Comparison of ENCODE assay signal across 18 cellular contexts in the genomic region with DNA sequence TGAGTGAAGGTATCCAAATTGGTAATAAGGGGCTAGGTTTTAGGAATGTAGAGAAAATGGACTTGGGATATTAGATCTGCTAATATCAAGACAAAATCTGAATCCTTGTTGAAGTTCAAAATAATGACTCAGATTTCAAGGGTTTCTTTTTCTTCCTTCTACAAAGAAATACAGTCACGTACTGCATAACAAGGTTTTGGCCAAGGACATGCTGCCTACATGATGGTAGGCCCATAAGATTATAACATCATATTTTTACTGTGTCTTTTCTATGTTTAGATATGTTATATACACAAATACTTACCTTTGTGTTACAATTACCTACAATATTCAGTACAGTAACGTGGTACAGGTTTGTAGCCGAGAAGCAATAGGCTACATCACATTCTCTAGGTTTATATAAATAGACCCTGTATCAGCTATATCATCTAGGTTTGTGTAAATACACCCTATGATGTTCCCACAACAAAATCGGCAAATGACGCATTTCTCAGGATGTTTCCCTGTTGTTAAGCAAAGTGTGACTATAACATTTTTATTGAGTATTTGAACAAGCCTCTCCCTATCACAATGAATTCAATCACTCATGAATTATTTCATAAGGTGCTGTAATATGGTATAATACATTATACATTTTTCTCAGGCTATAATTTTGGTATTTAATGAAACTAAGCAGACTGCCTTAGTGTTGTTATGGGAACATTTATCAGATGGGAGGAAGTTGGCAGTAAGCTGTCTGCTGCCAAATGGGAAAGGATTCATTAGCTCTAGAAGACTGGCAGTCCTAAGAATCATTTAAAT.
DNase-seq lines count a peak whose midpoint lies in the region; ATAC-seq, FAIRE-seq and TF ChIP-seq lines count a peak whose summit lies in the region.
"Had no signal": no experiment of that assay in that cellular context is flagged by ENCODE, and none has a peak within 500 bp of the region (broad histone marks: within the 10 kb centered on the region; RNA-seq: fewer than 3 reads in every experiment).

No MANE protein-coding gene starts in this region.

- RAD21 ChIA-PET in HCT116 (lab: Charles Lee; ENCODE audit: low non-redundant PET in 1 of 2, low total read pairs in 2 of 2, uncharacterized antibody in 2 of 2, unreplicated experiment in 2 of 2): no interaction called here

- CTCF ChIA-PET in HCT116 (lab: Charles Lee): interaction anchor here (0.9 kb wide), 1 partner anchor 570 kb away, joined by 3 read pairs; no protein-coding TSS in a partner anchor

- FAIRE-seq in D721Med (lab: Jason Lieb, UNC): no peak
- FAIRE-seq: K562 had no signal

- POLR2A ChIA-PET in HCT116 (lab: Charles Lee): interaction anchor here (0.9 to 2.1 kb wide), 3 partner anchors 12 to 37 kb away, joined by 3 to 12 read pairs (median 4); no protein-coding TSS in a partner anchor

- H3K4me2 ChIP-seq in HCT116 (ENCODE audit: low read length): peak overlapping the region; percentile 57

- WGBS in stomach, 5 donors: 87 to 94% (median 91%) methylated on average over 5 of the region's 5 CpGs

- intact Hi-C loops in HCT116 (cut with micrococcal nuclease) (loop anchor here (10.0 kb wide), 1 partner anchor 316 kb away; no protein-coding TSS in a partner anchor), stomach (cut with DNase I; ENCODE audit: low total_unique reads) (loop anchor here (10.0 kb wide), 1 partner anchor 564 kb away; no protein-coding TSS in a partner anchor)

- H3K36me3 ChIP-seq in HCT116 (ENCODE audit: control insufficient read depth in 1 of 2, insufficient read depth in 2 of 2, low read length in 2 of 2) (no peaks in the 10 kb centered on the region), RWPE2 (ENCODE audit: low read depth) (no peaks in the 10 kb centered on the region), stomach (no peaks in the 10 kb centered on the region)
- H3K36me3 ChIP-seq: Peyer's patch had no signal

- H3K4me3 ChIP-seq in HCT116 (replicated peaks in 1 of 2; ENCODE audit: low read depth in 1 of 2, low read length in 2 of 2) (peak overlapping the region in 1 of 2 experiments; percentile 3; a peak in 1 of 4 replicates), RWPE2 (ENCODE audit: severe bottlenecking) (no peak overlapping the region), stomach (no peak overlapping the region)
- H3K4me3 ChIP-seq: K562, Peyer's patch had no signal

- TF ChIP-seq EP300 in stomach (IDR thresholded peaks at IDR 0.05): no peak

- H4K20me1 ChIP-seq in HCT116 (ENCODE audit: insufficient read depth): no peaks in the 10 kb centered on the region

- peaks cover 66% of the 10 kb centered on the region for H3K79me2 ChIP-seq in HCT116 (ENCODE audit: insufficient read depth, low read length)

- peak overlapping the region; percentile 62 for H3K9ac ChIP-seq in HCT116 (ENCODE audit: low read length)

- TF ChIP-seq RAD21 in HCT116 (IDR thresholded peaks at IDR 0.05; ENCODE audit: low read depth): no peak

- no peaks in the 10 kb centered on the region for H3K9me2 ChIP-seq in HCT116 (ENCODE audit: insufficient read depth)

- TF ChIP-seq POLR2A in HCT116 (IDR thresholded peaks at IDR 0.05; ENCODE audit: borderline replicate concordance, extremely low read depth, insufficient read depth, insufficient read length): no peak
- no peak for TF ChIP-seq POLR2A in stomach (IDR thresholded peaks at IDR 0.05)

- H3K27ac ChIP-seq in 22Rv1: peak overlapping the region; percentile 97
- H3K27ac ChIP-seq in HCT116 (ENCODE audit: low read depth, low read length): peak overlapping the region; percentile 98
- H3K27ac ChIP-seq in RWPE2 (ENCODE audit: poor library complexity, severe bottlenecking): peak overlapping the region; percentile 45
- peak overlapping the region; percentile 36 for H3K27ac ChIP-seq in epithelial cell of prostate
- no peak overlapping the region for H3K27ac ChIP-seq in stomach
- H3K27ac ChIP-seq: Peyer's patch had no signal

- TF ChIP-seq CTCF in 22Rv1 (IDR thresholded peaks at IDR 0.05) (no peak), HCT116 (IDR thresholded peaks at IDR 0.05 in 2 of 3, conservative IDR thresholded peaks at IDR 0.05 in 1 of 3; ENCODE audit: borderline replicate concordance in 1 of 3, insufficient read depth in 1 of 3, low read depth in 2 of 3, low read length in 2 of 3) (no peak), RWPE2 (IDR thresholded peaks at IDR 0.05; ENCODE audit: poor library complexity, severe bottlenecking) (no peak), stomach (IDR thresholded peaks at IDR 0.05) (no peak), D721Med (IDR thresholded peaks at IDR 0.05; ENCODE audit: insufficient read depth, missing control alignments) (no peak)

- H3K9me3 ChIP-seq in HCT116 (ENCODE audit: control insufficient read depth in 1 of 2, insufficient read depth in 1 of 2, low read depth in 1 of 2, low read length in 2 of 2) (no peaks in the 10 kb centered on the region), RWPE2 (ENCODE audit: severe bottlenecking) (no peaks in the 10 kb centered on the region), stomach (no peaks in the 10 kb centered on the region)
- H3K9me3 ChIP-seq: Peyer's patch had no signal

- H3K27me3 ChIP-seq in HCT116 (ENCODE audit: insufficient read depth, low read length) (no peaks in the 10 kb centered on the region), RWPE2 (ENCODE audit: insufficient read depth, poor library complexity, severe bottlenecking) (no peaks in the 10 kb centered on the region), stomach (no peaks in the 10 kb centered on the region)
- H3K27me3 ChIP-seq: Peyer's patch had no signal

- H3K4me1 ChIP-seq in HCT116 (ENCODE audit: control insufficient read depth in 1 of 2, insufficient read depth in 2 of 2, low read length in 2 of 2): peaks cover 92 to 98% of the 10 kb centered on the region in 2 experiments
- peaks cover 53% of the 10 kb centered on the region for H3K4me1 ChIP-seq in RWPE2 (ENCODE audit: insufficient read depth, poor library complexity, severe bottlenecking)
- peaks cover 0 to 20% (median 2%) of the 10 kb centered on the region in 4 donors for H3K4me1 ChIP-seq in stomach

- DNase-seq in HCT116 (ENCODE audit: low read depth, low spot score) (peak; percentile 84), RWPE2 (ENCODE audit: low spot score) (no peak), epithelial cell of prostate (ENCODE audit: low read depth, low spot score) (peak; percentile 54), stomach (no peak), D721Med (ENCODE audit: insufficient read length, low spot score) (no peak), A172 (ENCODE audit: low spot score) (no peak)
- DNase-seq: ACHN, DMS79, H7, MV-4-11, NCI-H187, NCI-H2107, NCI-H526, Peyer's patch, T-helper 1 cell had no signal

- peak; percentile 47 for ATAC-seq in HCT116
- peak; percentile 74 for ATAC-seq in RWPE2 (ENCODE audit: low read depth)
- ATAC-seq: K562, Right ventricle myocardium inferior had no signal

- TSS peak; percentile 37 for BruUV-seq in HCT116 (replicated peaks; lab: Mats Ljungman, UMichigan)

- no peak overlapping the region for H2AFZ ChIP-seq in HCT116 (ENCODE audit: low read depth, low read length, poor library complexity, severe bottlenecking)

TF ChIP-seq in HCT116, 20 proteins besides CTCF, POLR2A, EP300 and RAD21 (continues in another document):
- no peak for TF ChIP-seq ELF1 (IDR thresholded peaks at IDR 0.05; ENCODE audit: borderline replicate concordance, low read depth)
- TF ChIP-seq, protein P1, sequence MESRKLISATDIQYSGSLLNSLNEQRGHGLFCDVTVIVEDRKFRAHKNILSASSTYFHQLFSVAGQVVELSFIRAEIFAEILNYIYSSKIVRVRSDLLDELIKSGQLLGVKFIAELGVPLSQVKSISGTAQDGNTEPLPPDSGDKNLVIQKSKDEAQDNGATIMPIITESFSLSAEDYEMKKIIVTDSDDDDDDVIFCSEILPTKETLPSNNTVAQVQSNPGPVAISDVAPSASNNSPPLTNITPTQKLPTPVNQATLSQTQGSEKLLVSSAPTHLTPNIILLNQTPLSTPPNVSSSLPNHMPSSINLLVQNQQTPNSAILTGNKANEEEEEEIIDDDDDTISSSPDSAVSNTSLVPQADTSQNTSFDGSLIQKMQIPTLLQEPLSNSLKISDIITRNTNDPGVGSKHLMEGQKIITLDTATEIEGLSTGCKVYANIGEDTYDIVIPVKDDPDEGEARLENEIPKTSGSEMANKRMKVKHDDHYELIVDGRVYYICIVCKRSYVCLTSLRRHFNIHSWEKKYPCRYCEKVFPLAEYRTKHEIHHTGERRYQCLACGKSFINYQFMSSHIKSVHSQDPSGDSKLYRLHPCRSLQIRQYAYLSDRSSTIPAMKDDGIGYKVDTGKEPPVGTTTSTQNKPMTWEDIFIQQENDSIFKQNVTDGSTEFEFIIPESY (IDR thresholded peaks at IDR 0.05; ENCODE audit: extremely low read depth, insufficient replicate concordance, low read length): no peak
- TF ChIP-seq EZH2phosphoT487 (IDR thresholded peaks at IDR 0.05; ENCODE audit: borderline replicate concordance): no peak
- TF ChIP-seq ZFX (IDR thresholded peaks at IDR 0.05): no peak
- peak; percentile 71 for TF ChIP-seq JUND (IDR thresholded peaks at IDR 0.05)
- TF ChIP-seq, protein P2, sequence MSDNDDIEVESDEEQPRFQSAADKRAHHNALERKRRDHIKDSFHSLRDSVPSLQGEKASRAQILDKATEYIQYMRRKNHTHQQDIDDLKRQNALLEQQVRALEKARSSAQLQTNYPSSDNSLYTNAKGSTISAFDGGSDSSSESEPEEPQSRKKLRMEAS (IDR thresholded peaks at IDR 0.05): no peak
- TF ChIP-seq CBX3 (IDR thresholded peaks at IDR 0.05; ENCODE audit: low read depth): peak; percentile 58; the same call in 1 of the 2 replicates
- TF ChIP-seq EGR1 (IDR thresholded peaks at IDR 0.05; ENCODE audit: low read depth): 0 out of 2 replicates have a peak, but pooled peaks have one; percentile 25
- TF ChIP-seq SP1 (IDR thresholded peaks at IDR 0.05; ENCODE audit: low read depth): peak; percentile 84
- peak; percentile 52; the same call in 1 of the 2 replicates for TF ChIP-seq CEBPB (IDR thresholded peaks at IDR 0.05; ENCODE audit: low read depth)
- no peak for TF ChIP-seq SRF (IDR thresholded peaks at IDR 0.05; ENCODE audit: low read depth)
- no peak for TF ChIP-seq EZH2 (IDR thresholded peaks at IDR 0.05)
- no peak for TF ChIP-seq TCF7L2 (IDR thresholded peaks at IDR 0.05; ENCODE audit: borderline replicate concordance, extremely low read depth, insufficient read depth, insufficient read length)
- TF ChIP-seq FOSL1 (IDR thresholded peaks at IDR 0.05; ENCODE audit: low read depth): peak; percentile 36; the same call in 1 of the 2 replicates
- TF ChIP-seq, protein P3, sequence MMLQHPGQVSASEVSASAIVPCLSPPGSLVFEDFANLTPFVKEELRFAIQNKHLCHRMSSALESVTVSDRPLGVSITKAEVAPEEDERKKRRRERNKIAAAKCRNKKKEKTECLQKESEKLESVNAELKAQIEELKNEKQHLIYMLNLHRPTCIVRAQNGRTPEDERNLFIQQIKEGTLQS (IDR thresholded peaks at IDR 0.05): no peak
- TF ChIP-seq SIN3A (IDR thresholded peaks at IDR 0.05; ENCODE audit: low read depth): no peak; the same call in 1 of the 2 replicates
- no peak for TF ChIP-seq YY1 (IDR thresholded peaks at IDR 0.05; ENCODE audit: extremely low read depth, insufficient replicate concordance, low read depth, low read length)
- no peak for TF ChIP-seq POLR2AphosphoS5 (IDR thresholded peaks at IDR 0.05; ENCODE audit: low read depth, low read length)

Comparison
In these comparisons a context has a peak if more than half of its experiments do, and no peak if none do; other contexts are left out.
1. H3K27ac ChIP-seq: peak in 22Rv1 (single experiment), HCT116 (single experiment), RWPE2 (single experiment) and epithelial cell of prostate (single experiment); none in stomach (0 of 5).
2. DNase-seq: peak in HCT116 (single experiment) and epithelial cell of prostate (single experiment); none in RWPE2 (single experiment), stomach (single experiment), D721Med (single experiment) and A172 (single experiment).